7 cellular contexts compared by ENCODE assay signal in the genomic region with DNA sequence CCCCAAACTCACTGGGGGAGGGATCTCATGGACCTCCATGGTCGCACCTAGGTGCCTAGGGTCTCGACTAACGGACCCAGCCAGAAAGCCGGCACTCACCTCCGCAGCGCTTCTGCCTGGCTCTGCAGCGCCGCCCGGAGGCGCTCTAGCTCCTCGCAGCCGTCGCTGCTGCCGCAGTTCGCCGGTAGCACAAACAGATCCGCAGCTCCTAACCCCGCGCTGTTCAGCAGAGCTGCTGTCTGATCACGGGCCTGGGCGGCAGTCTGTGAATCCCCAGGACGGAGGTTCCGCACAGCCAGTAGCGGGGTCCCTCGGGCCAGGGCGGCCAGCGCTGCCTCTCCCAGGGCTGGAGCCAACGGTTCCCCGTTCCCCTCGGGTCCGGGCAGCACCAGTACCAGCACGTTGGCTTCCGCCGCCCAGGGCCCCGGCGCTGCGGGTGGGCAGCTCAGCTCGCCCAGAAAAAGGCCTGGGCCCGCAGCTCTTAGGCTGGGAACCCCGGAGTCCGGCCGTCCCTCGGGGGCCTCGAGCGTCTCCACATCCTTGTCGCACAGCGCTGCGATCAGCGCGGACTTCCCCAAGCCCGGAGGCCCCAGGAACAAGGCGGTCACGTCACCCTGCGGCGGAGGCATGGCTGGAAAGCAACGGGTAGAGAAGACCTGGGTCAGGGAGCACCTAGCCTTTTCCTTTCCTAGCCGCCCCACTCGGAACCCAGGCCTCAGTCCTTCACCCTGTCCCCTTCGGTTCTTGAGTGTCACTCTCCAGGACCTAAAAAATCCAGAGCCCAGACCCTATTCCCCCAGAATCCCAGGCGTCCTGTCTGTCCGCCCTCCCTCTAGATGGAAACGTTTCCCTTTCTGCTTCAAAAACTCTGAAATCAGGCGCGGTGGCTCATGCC. TPM values are rescaled to one million over a fixed set of nuclear protein-coding genes. Genes with fewer than 3 reads are reported as not detected.
DNase-seq lines count a peak whose midpoint lies in the region; ATAC-seq, FAIRE-seq and TF ChIP-seq lines count a peak whose summit lies in the region.

No MANE protein-coding gene starts in this region.

- peaks cover 9 to 12% of the 10 kb centered on the region in 2 experiments; a peak in 3 of 4 replicates for H3K36me3 ChIP-seq in GM12878 (ENCODE audit: control insufficient read depth in 2 of 2, insufficient read depth in 2 of 2, low read length in 1 of 2)
- no peaks in the 10 kb centered on the region for H3K36me3 ChIP-seq in smooth muscle cell (ENCODE audit: low read depth)

- H3K4me2 ChIP-seq in GM12878 (ENCODE audit: control insufficient read depth, insufficient read depth) (peak overlapping the region; percentile 91), smooth muscle cell (peak overlapping the region; percentile 91)

- DNase-seq in GM13977 (ENCODE audit: low spot score) (peak; percentile 75), MV-4-11 (lab: John Stamatoyannopoulos, UW) (peak; percentile 70), T1000 (lab: John Stamatoyannopoulos, UW) (peak; percentile 9), GM12878 (ENCODE audit: low read depth, low spot score) (no peak), smooth muscle cell (lab: John Stamatoyannopoulos, UW; ENCODE audit: unreplicated experiment) (peak; percentile 52)

- under 1% methylated on average over 64 of the region's 64 CpGs for WGBS in GM12878 (ENCODE audit: insufficient coverage, insufficient replicate concordance, low lambda C conversion rate, missing lambda C conversion rate)
- WGBS in smooth muscle cell (ENCODE audit: low lambda C conversion rate), result 6% methylated on average over 64 of the region's 64 CpGs

- no peak for TF ChIP-seq EP300 in GM12878 (IDR thresholded peaks at IDR 0.05; ENCODE audit: borderline replicate concordance in 1 of 2, control insufficient read depth in 1 of 2, low read depth in 2 of 2, low read length in 2 of 2)

- RAD21 ChIA-PET in GM12878 (lab: Charles Lee; ENCODE audit: unreplicated experiment), result interaction anchor here (0.7 to 4.8 kb wide), 23 partner anchors 11 to 215 kb away, joined by 3 to 92 read pairs (median 8); a partner anchor contains a TSS

- H2AFZ ChIP-seq in GM12878 (ENCODE audit: control insufficient read depth, low read depth, low read length) (peak overlapping the region; percentile 20), smooth muscle cell (ENCODE audit: low read depth) (no peak overlapping the region)

- H3K9me3 ChIP-seq in GM12878 (replicated peaks; ENCODE audit: control insufficient read depth, insufficient read depth, low read length) (no peaks in the 10 kb centered on the region), iPS-18c (ENCODE audit: control insufficient read depth, insufficient read depth, low read length) (no peaks in the 10 kb centered on the region), smooth muscle cell (replicated peaks; ENCODE audit: low read depth) (no peaks in the 10 kb centered on the region)

- no TSS peak for BruUV-seq in GM12878 (replicated peaks; lab: Mats Ljungman, UMichigan)

- FAIRE-seq in GM12878 (lab: Jason Lieb, UNC), result peak; percentile 35

- peak; percentile 71 for TF ChIP-seq POLR2A in GM12878 (IDR thresholded peaks at IDR 0.05; ENCODE audit: low read depth, low read length)

- POLR2A ChIA-PET in GM12878 (lab: Charles Lee), result interaction anchor here (0.9 to 3.7 kb wide), 7 partner anchors 18 to 184 kb away, joined by 3 to 22 read pairs (median 4); a partner anchor contains a TSS

- in situ Hi-C loops in GM13977 (cut with MboI; ENCODE audit: low pct_unique_long_range_greater_than_20kb, low sequenced_read_pairs, unreplicated experiment) (no loop called here), GM12878 (cut with MboI) (no loop called here)

- TF ChIP-seq CTCF in GM13977 (IDR thresholded peaks at IDR 0.05; ENCODE audit: extremely low read depth, insufficient read depth, missing control alignments) (peak; percentile 99), GM12878 (IDR thresholded peaks at IDR 0.05 in 2 of 3, conservative IDR thresholded peaks at IDR 0.05 in 1 of 3; ENCODE audit: control insufficient read depth in 2 of 3, extremely low read depth in 1 of 3, insufficient read depth in 1 of 3, low read depth in 3 of 3, low read length in 3 of 3) (peak; percentile 90 to 94 (median 94)), smooth muscle cell (IDR thresholded peaks at IDR 0.05; ENCODE audit: borderline replicate concordance, insufficient read depth, poor library complexity, severe bottlenecking) (peak; percentile 73)

- H3K27me3 ChIP-seq in GM12878 (replicated peaks in 1 of 2; ENCODE audit: control insufficient read depth in 2 of 2, insufficient read depth in 2 of 2, low read length in 1 of 2), result no peaks in the 10 kb centered on the region
- H3K27me3 ChIP-seq in smooth muscle cell (ENCODE audit: low read depth), result no peaks in the 10 kb centered on the region

- peaks cover 7% of the 10 kb centered on the region; the same call in 1 of the 2 replicates for H3K4me1 ChIP-seq in GM12878 (ENCODE audit: control insufficient read depth, insufficient read depth, low read length)
- H3K4me1 ChIP-seq in smooth muscle cell (ENCODE audit: low read depth), result peaks cover 13% of the 10 kb centered on the region

- H3K9ac ChIP-seq in GM12878 (ENCODE audit: control insufficient read depth, insufficient read depth, low read length) (peak overlapping the region; percentile 91), smooth muscle cell (ENCODE audit: low read depth) (peak overlapping the region; percentile 96)

- SMC1A ChIA-PET in GM12878 (lab: Charles Lee; ENCODE audit: uncharacterized antibody, unreplicated experiment), result interaction anchor here (0.8 to 5.4 kb wide), 22 partner anchors 12 to 215 kb away, joined by 3 to 59 read pairs (median 5); a partner anchor contains a TSS

- H3K4me3 ChIP-seq in GM12878 (peak overlapping the region; percentile 93), iPS-18c (ENCODE audit: insufficient read depth, low read depth, low read length) (peak overlapping the region; percentile 71), smooth muscle cell (peak overlapping the region; percentile 81)

- peak; percentile 78 for TF ChIP-seq RAD21 in GM12878 (IDR thresholded peaks at IDR 0.05; ENCODE audit: insufficient read depth, low read depth, low read length)

- H4K20me1 ChIP-seq in GM12878 (ENCODE audit: control insufficient read depth, insufficient read depth), result no peaks in the 10 kb centered on the region
- peaks cover 46% of the 10 kb centered on the region for H4K20me1 ChIP-seq in smooth muscle cell (ENCODE audit: low read depth)

- peak; percentile 72 for ATAC-seq in GM12878
- no peak for ATAC-seq in GM21367 (IDR thresholded peaks at IDR 0.05; ENCODE audit: unreplicated experiment)

- intact Hi-C loops in GM12878 (cut with micrococcal nuclease; ENCODE audit: unreplicated experiment), result loop anchor here (1.0 to 2.0 kb wide), 3 partner anchors 40 to 186 kb away; a partner anchor contains a TSS

- H3K79me2 ChIP-seq in GM12878 (ENCODE audit: control insufficient read depth, insufficient read depth, low read length), result peaks cover 37% of the 10 kb centered on the region
- peaks cover 58% of the 10 kb centered on the region for H3K79me2 ChIP-seq in smooth muscle cell (ENCODE audit: low read depth)

- CTCF ChIA-PET in GM12878 (lab: Yijun Ruan, JAX), result interaction anchor here (0.5 to 6.6 kb wide), 39 partner anchors 9 to 613 kb away, joined by 3 to 169 read pairs (median 5); a partner anchor contains a TSS

- no peaks in the 10 kb centered on the region for H3F3A ChIP-seq in smooth muscle cell (ENCODE audit: low read depth)

- peak overlapping the region; percentile 85 for H3K27ac ChIP-seq in GM12878 (ENCODE audit: control insufficient read depth, insufficient read depth)
- H3K27ac ChIP-seq in smooth muscle cell (ENCODE audit: low read depth), result peak overlapping the region; percentile 100

RNA-seq across cellular contexts. Expression of a gene that starts 1.0 kb away (rescaled TPM):
- total RNA-seq in GM12878 (2013; cell fraction: nucleolus; rRNA removed), result 18.7 and 23.2 TPM in 2 replicates
- total RNA-seq in GM12878 (2014; rRNA removed) (10.8 and 10.9 TPM in 2 replicates), GM12878 (2014; rRNA removed; fragmentation: Illumina TruSeq; extraction: Trizol) (8.7 and 9.2 TPM in 2 replicates), GM12878 (2021) (20.8 and 21.4 TPM in 2 replicates), smooth muscle cell (11.1 and 13.1 TPM in 2 replicates)
- 5.4 TPM for polyA plus RNA-seq in GM12878 (2011; ENCODE audit: low read depth)
- polyA plus RNA-seq in GM12878 (2011; rRNA removed) (9.2 and 11.3 TPM in 2 replicates), GM12878 (2014; fragmentation: Illumina TruSeq; extraction: Trizol) (6.0 and 8.6 TPM in 2 replicates), GM12878 (2014; fragmentation: Nextera tagmentation; extraction: Ambion mirVana) (10 to 100 TPM in 1 of 2 experiments, 1 to 10 TPM in 1; 3.3 to 10.7 TPM), GM12878 (2014; rRNA removed) (7.9 and 9.3 TPM in 2 replicates), GM12878 (2016; fragmentation: Nextera tagmentation; extraction: Ambion mirVana) (1 to 10 TPM; 5.1 to 5.5 TPM), smooth muscle cell (13.1 and 14.3 TPM in 2 replicates)
- 9.1 and 10.7 TPM in 2 replicates for polyA plus RNA-seq in GM12878 (2011; cell fraction: cytosol; rRNA removed)
- 8.2 and 11.4 TPM in 2 replicates for polyA plus RNA-seq in GM12878 (2011; cell fraction: nucleus; rRNA removed)
- 4.3 and 5.1 TPM in 2 replicates for polyA plus RNA-seq in GM12878 (2012)
- 11.3 and 16.9 TPM in 2 replicates for polyA minus RNA-seq in GM12878 (2011; rRNA and poly(A)+ RNA removed)
- 5.4 and 5.6 TPM in 2 replicates for polyA minus RNA-seq in GM12878 (2011; cell fraction: cytosol; rRNA and poly(A)+ RNA removed)
- polyA minus RNA-seq in GM12878 (2011; cell fraction: nucleus; rRNA and poly(A)+ RNA removed), result 2.2 and 5.1 TPM in 2 replicates

RNA-seq across cellular contexts. Expression of a gene that starts 1.4 kb away (rescaled TPM):
- total RNA-seq in GM12878 (2013; cell fraction: nucleolus; rRNA removed), result 17.9 and 19.3 TPM in 2 replicates
- 12.6 and 13.4 TPM in 2 replicates for total RNA-seq in GM12878 (2014; rRNA removed)
- 8.6 and 9.6 TPM in 2 replicates for total RNA-seq in GM12878 (2014; rRNA removed; fragmentation: Illumina TruSeq; extraction: Trizol)
- 17.9 and 18.8 TPM in 2 replicates for total RNA-seq in GM12878 (2021)
- 2.4 TPM for polyA plus RNA-seq in GM12878 (2011; ENCODE audit: low read depth)
- 4.9 and 8.1 TPM in 2 replicates for polyA plus RNA-seq in GM12878 (2011; rRNA removed)
- polyA plus RNA-seq in GM12878 (2011; cell fraction: cytosol; rRNA removed), result 13.8 and 22.0 TPM in 2 replicates
- polyA plus RNA-seq in GM12878 (2011; cell fraction: nucleus; rRNA removed), result 15.1 and 16.6 TPM in 2 replicates
- 8.5 and 9.0 TPM in 2 replicates for polyA plus RNA-seq in GM12878 (2012)
- 3.6 and 7.4 TPM in 2 replicates for polyA plus RNA-seq in GM12878 (2014; fragmentation: Illumina TruSeq; extraction: Trizol)
- 10 to 100 TPM; 13.2 to 15.2 TPM for polyA plus RNA-seq in GM12878 (2014; fragmentation: Nextera tagmentation; extraction: Ambion mirVana)
- 18.5 and 18.6 TPM in 2 replicates for polyA plus RNA-seq in GM12878 (2014; rRNA removed)
- 10 to 100 TPM; 29.5 to 29.8 TPM for polyA plus RNA-seq in GM12878 (2016; fragmentation: Nextera tagmentation; extraction: Ambion mirVana)
- 9.4 and 16.7 TPM in 2 replicates for polyA minus RNA-seq in GM12878 (2011; rRNA and poly(A)+ RNA removed)
- polyA minus RNA-seq in GM12878 (2011; cell fraction: cytosol; rRNA and poly(A)+ RNA removed), result 3.5 and 4.7 TPM in 2 replicates
- 13.3 and 23.2 TPM in 2 replicates for polyA minus RNA-seq in GM12878 (2011; cell fraction: nucleus; rRNA and poly(A)+ RNA removed)
- 2.7 and 10.7 TPM in 2 replicates for total RNA-seq in smooth muscle cell
- 13.7 and 14.5 TPM in 2 replicates for polyA plus RNA-seq in smooth muscle cell

RNA-seq across cellular contexts. Expression of a gene that starts 16.9 kb away (rescaled TPM):
- 0.83 and 1.2 TPM in 2 replicates for total RNA-seq in GM12878 (2013; cell fraction: nucleolus; rRNA removed)
- total RNA-seq in GM12878 (2014; rRNA removed) (0.06 and 0.11 TPM in 2 replicates), GM12878 (2014; rRNA removed; fragmentation: Illumina TruSeq; extraction: Trizol) (0.18 TPM in 2 replicates), GM12878 (2021) (0.08 and 0.19 TPM in 2 replicates), smooth muscle cell (0.09 and 0.27 TPM in 2 replicates)
- polyA plus RNA-seq in GM12878 (2011; ENCODE audit: low read depth), result not detected
- polyA plus RNA-seq in GM12878 (2011; rRNA removed) (0.11 TPM in 1 of 2 replicates, not detected in the other), GM12878 (2014; fragmentation: Illumina TruSeq; extraction: Trizol) (0.16 and 0.31 TPM in 2 replicates), GM12878 (2014; fragmentation: Nextera tagmentation; extraction: Ambion mirVana) (not detected), GM12878 (2014; rRNA removed) (0.32 and 0.43 TPM in 2 replicates), GM12878 (2016; fragmentation: Nextera tagmentation; extraction: Ambion mirVana) (under 1 TPM; 0.37 to 0.38 TPM), smooth muscle cell (0.34 TPM in 1 of 2 replicates, not detected in the other)
- 0.07 and 0.10 TPM in 2 replicates for polyA plus RNA-seq in GM12878 (2011; cell fraction: cytosol; rRNA removed)
- polyA plus RNA-seq in GM12878 (2011; cell fraction: nucleus; rRNA removed), result 0.25 and 0.33 TPM in 2 replicates
- 0.21 and 0.31 TPM in 2 replicates for polyA plus RNA-seq in GM12878 (2012)
- polyA minus RNA-seq in GM12878 (2011; rRNA and poly(A)+ RNA removed), result 0.05 TPM in 1 of 2 replicates, not detected in the other
- not detected in 2 replicates for polyA minus RNA-seq in GM12878 (2011; cell fraction: cytosol; rRNA and poly(A)+ RNA removed)
- polyA minus RNA-seq in GM12878 (2011; cell fraction: nucleus; rRNA and poly(A)+ RNA removed), result 0.12 and 0.29 TPM in 2 replicates

RNA-seq across cellular contexts. Expression of a gene that starts 19.4 kb away (rescaled TPM):
- 0.54 and 1.9 TPM in 2 replicates for total RNA-seq in GM12878 (2013; cell fraction: nucleolus; rRNA removed)
- 5.0 and 10.1 TPM in 2 replicates for total RNA-seq in GM12878 (2014; rRNA removed)
- 5.9 and 6.3 TPM in 2 replicates for total RNA-seq in GM12878 (2014; rRNA removed; fragmentation: Illumina TruSeq; extraction: Trizol)
- total RNA-seq in GM12878 (2021), result 6.4 and 6.9 TPM in 2 replicates
- polyA plus RNA-seq in GM12878 (2011; ENCODE audit: low read depth), result 20.1 TPM
- polyA plus RNA-seq in GM12878 (2011; rRNA removed), result 0.65 and 1.0 TPM in 2 replicates
- 1.3 and 1.4 TPM in 2 replicates for polyA plus RNA-seq in GM12878 (2011; cell fraction: cytosol; rRNA removed)
- polyA plus RNA-seq in GM12878 (2011; cell fraction: nucleus; rRNA removed), result 1.9 and 2.7 TPM in 2 replicates
- polyA plus RNA-seq in GM12878 (2012), result 10.7 and 10.8 TPM in 2 replicates
- polyA plus RNA-seq in GM12878 (2014; fragmentation: Illumina TruSeq; extraction: Trizol), result 12.8 and 13.7 TPM in 2 replicates
- 10 to 100 TPM; 23.0 to 26.9 TPM for polyA plus RNA-seq in GM12878 (2014; fragmentation: Nextera tagmentation; extraction: Ambion mirVana)
- 12.2 and 12.7 TPM in 2 replicates for polyA plus RNA-seq in GM12878 (2014; rRNA removed)
- polyA plus RNA-seq in GM12878 (2016; fragmentation: Nextera tagmentation; extraction: Ambion mirVana), result 10 to 100 TPM; 10.6 to 12.4 TPM
- 0.31 and 0.59 TPM in 2 replicates for polyA minus RNA-seq in GM12878 (2011; rRNA and poly(A)+ RNA removed)
- polyA minus RNA-seq in GM12878 (2011; cell fraction: cytosol; rRNA and poly(A)+ RNA removed), result not detected in 2 replicates
- polyA minus RNA-seq in GM12878 (2011; cell fraction: nucleus; rRNA and poly(A)+ RNA removed), result not detected in 2 replicates
- total RNA-seq in smooth muscle cell, result 1.7 and 5.5 TPM in 2 replicates
- polyA plus RNA-seq in smooth muscle cell, result 2.2 and 8.3 TPM in 2 replicates

RNA-seq across cellular contexts. Expression of a gene that starts 19.6 kb away (rescaled TPM):
- 22.9 and 26.0 TPM in 2 replicates for total RNA-seq in GM12878 (2013; cell fraction: nucleolus; rRNA removed)
- total RNA-seq in GM12878 (2014; rRNA removed), result 39.3 and 40.1 TPM in 2 replicates
- 23.6 and 27.0 TPM in 2 replicates for total RNA-seq in GM12878 (2014; rRNA removed; fragmentation: Illumina TruSeq; extraction: Trizol)
- 30.0 and 34.8 TPM in 2 replicates for total RNA-seq in GM12878 (2021)
- polyA plus RNA-seq in GM12878 (2011; ENCODE audit: low read depth), result 11.9 TPM
- 14.0 and 26.8 TPM in 2 replicates for polyA plus RNA-seq in GM12878 (2011; rRNA removed)
- 37.5 and 45.0 TPM in 2 replicates for polyA plus RNA-seq in GM12878 (2011; cell fraction: cytosol; rRNA removed)
- 28.0 and 40.7 TPM in 2 replicates for polyA plus RNA-seq in GM12878 (2011; cell fraction: nucleus; rRNA removed)
- 28.6 and 29.5 TPM in 2 replicates for polyA plus RNA-seq in GM12878 (2012)
- polyA plus RNA-seq in GM12878 (2014; fragmentation: Illumina TruSeq; extraction: Trizol), result 16.7 and 32.6 TPM in 2 replicates
- 1 to 10 TPM; 2.0 to 7.5 TPM for polyA plus RNA-seq in GM12878 (2014; fragmentation: Nextera tagmentation; extraction: Ambion mirVana)
- polyA plus RNA-seq in GM12878 (2014; rRNA removed), result 43.6 and 55.0 TPM in 2 replicates
- polyA plus RNA-seq in GM12878 (2016; fragmentation: Nextera tagmentation; extraction: Ambion mirVana), result 10 to 100 TPM; 46.9 to 51.1 TPM
- polyA minus RNA-seq in GM12878 (2011; rRNA and poly(A)+ RNA removed), result 24.8 and 45.7 TPM in 2 replicates
- polyA minus RNA-seq in GM12878 (2011; cell fraction: cytosol; rRNA and poly(A)+ RNA removed), result 20.3 and 26.1 TPM in 2 replicates
- 18.6 and 30.2 TPM in 2 replicates for polyA minus RNA-seq in GM12878 (2011; cell fraction: nucleus; rRNA and poly(A)+ RNA removed)
- 19.0 and 24.9 TPM in 2 replicates for total RNA-seq in smooth muscle cell
- polyA plus RNA-seq in smooth muscle cell, result 35.1 and 43.0 TPM in 2 replicates
